ENCODE assay signal across 17 cellular contexts in genomic region chr10:96565774-96566173, GRCh38. TPM values are rescaled to one million over a fixed set of nuclear protein-coding genes. Genes with fewer than 3 reads are reported as not detected.
DNase-seq lines count a peak whose midpoint lies in the region; ATAC-seq and TF ChIP-seq lines count a peak whose summit lies in the region.
"Had no signal": no experiment of that assay in that cellular context is flagged by ENCODE, and none has a peak within 500 bp of the region (broad histone marks: within the 10 kb centered on the region; RNA-seq: fewer than 3 reads in every experiment).

No MANE protein-coding gene starts in this region.

- H3K4me1 Mint-ChIP-seq in CD8-positive, alpha-beta T cell (ENCODE audit: low read depth): peaks cover 43% of the 10 kb centered on the region

- no peaks in the 10 kb centered on the region for H3K9me3 ChIP-seq in CD8-positive, alpha-beta T cell (ENCODE audit: low read length)
- H3K9me3 ChIP-seq: thyroid gland had no signal

- H3K4me3 ChIP-seq in choroid plexus epithelial cell (ENCODE audit: low read depth, low read length): no peak overlapping the region
- no peak overlapping the region for H3K4me3 ChIP-seq in CD8-positive, alpha-beta T cell (ENCODE audit: low read depth, low read length)
- H3K4me3 ChIP-seq: thyroid gland had no signal

- H3K9me3 Mint-ChIP-seq in CD8-positive, alpha-beta T cell: no peaks in the 10 kb centered on the region
- H3K9me3 Mint-ChIP-seq: memory B cell had no signal

- H3K36me3 Mint-ChIP-seq in CD8-positive, alpha-beta T cell: peaks cover 74% of the 10 kb centered on the region

- H3K27ac Mint-ChIP-seq in CD8-positive, alpha-beta T cell: no peak overlapping the region
- H3K27ac Mint-ChIP-seq: memory B cell had no signal

- POLR2A ChIA-PET in CD8-positive, alpha-beta T cell (lab: Charles Lee): no interaction called here

- H3K27ac ChIP-seq in CD8-positive, alpha-beta T cell (ENCODE audit: low read depth, low read length): no peak overlapping the region
- H3K27ac ChIP-seq: 22Rv1, epithelial cell of prostate, thyroid gland had no signal

- H3K27me3 ChIP-seq in CD8-positive, alpha-beta T cell (ENCODE audit: insufficient read depth, low read length): no peaks in the 10 kb centered on the region
- H3K27me3 ChIP-seq: thyroid gland had no signal

- no peak for TF ChIP-seq CTCF in choroid plexus epithelial cell (conservative IDR thresholded peaks at IDR 0.05; ENCODE audit: low read depth, low read length)
- no peak for TF ChIP-seq CTCF in CD8-positive, alpha-beta T cell (IDR thresholded peaks at IDR 0.05)

- H3K4me1 ChIP-seq in CD8-positive, alpha-beta T cell (ENCODE audit: insufficient read depth, low read length): no peaks in the 10 kb centered on the region

- peaks cover 4% of the 10 kb centered on the region for H3K36me3 ChIP-seq in CD8-positive, alpha-beta T cell (ENCODE audit: insufficient read depth, low read length)

- H3K27me3 Mint-ChIP-seq in CD8-positive, alpha-beta T cell (ENCODE audit: low read depth): no peaks in the 10 kb centered on the region
- H3K27me3 Mint-ChIP-seq: memory B cell had no signal

- DNase-seq in DMS53 (lab: John Stamatoyannopoulos, UW) (peak; percentile 21), DMS53 treated with DMSO at 0.1 percent for 48 hours (lab: John Stamatoyannopoulos, UW; ENCODE audit: unreplicated experiment) (no peak), M059J (ENCODE audit: low read depth) (peak; percentile 71), choroid plexus epithelial cell (ENCODE audit: low read depth) (peak; percentile 66), myocyte (ENCODE audit: low read depth) (peak; percentile 31)
- no peak for DNase-seq in CD8-positive, alpha-beta T cell
- no peak for DNase-seq in stimulated activated CD4-positive, alpha-beta T cell treated with anti-CD3 and anti-CD28 coated beads, Interleukin-15, amount 100 ng/mL, for 24 hours
- DNase-seq: activated CD4-positive, CD25-positive, alpha-beta regulatory T cell treated with anti-CD3 and anti-CD28 coated beads, Interleukin-2, amount 50 U/mL, for 72 hours; Calu3; caudate nucleus; SW 1271; thyroid gland had no signal

- intact Hi-C loops in CD8-positive, alpha-beta T cell (cut with DNase I, micrococcal nuclease): loop anchor here in 1 of 2 experiments (2.0 to 5.0 kb wide), 2 partner anchors 21 to 43 kb away; partner anchors contain the start of gene TM9SF3

- no peak for ATAC-seq in GM18909 (IDR thresholded peaks at IDR 0.05; ENCODE audit: poor library complexity, unreplicated experiment)
- ATAC-seq in CD8-positive, alpha-beta T cell: no peak

- no peak overlapping the region for H3K4me3 Mint-ChIP-seq in CD8-positive, alpha-beta T cell
- H3K4me3 Mint-ChIP-seq: memory B cell had no signal

- CTCF ChIA-PET in CD8-positive, alpha-beta T cell (lab: Charles Lee): interaction anchor here (0.9 kb wide), 1 partner anchor 75 kb away, joined by 4 read pairs; no protein-coding TSS in a partner anchor

RNA-seq across cellular contexts. Expression of gene TM9SF3, which starts 21.0 kb away (rescaled TPM):
- total RNA-seq in M059J (2014; rRNA removed; shearing (Covaris generic)): 77.3 and 81.2 TPM in 2 replicates
- 96.6 and 109 TPM in 2 replicates for total RNA-seq in myocyte
- polyA plus RNA-seq in myocyte (2012): 61.6 TPM
- 100 to 1,000 TPM; 105 to 106 TPM for total RNA-seq in CD8-positive, alpha-beta T cell

RNA-seq across cellular contexts. Expression of gene TLL2, which starts 52.0 kb away (rescaled TPM):
- total RNA-seq in M059J (2014; rRNA removed; shearing (Covaris generic)): 0.02 TPM in 1 of 2 replicates, not detected in the other
- total RNA-seq in myocyte: 0.45 and 0.57 TPM in 2 replicates
- polyA plus RNA-seq in myocyte (2012): 0.33 TPM
- total RNA-seq in CD8-positive, alpha-beta T cell: not detected
- total RNA-seq: osteocyte had no signal

Comparison
In these comparisons a context has a peak if more than half of its experiments do, and no peak if none do; other contexts are left out.
1. DNase-seq: peak in DMS53 (single experiment), M059J (single experiment), choroid plexus epithelial cell (single experiment) and myocyte (single experiment); none in DMS53 treated with DMSO at 0.1 percent for 48 hours (single experiment), CD8-positive, alpha-beta T cell (0 of 7) and stimulated activated CD4-positive, alpha-beta T cell treated with anti-CD3 and anti-CD28 coated beads, Interleukin-15, amount 100 ng/mL, for 24 hours (single experiment).